In genomic region chr11:15988693-15989231, GRCh38 we compare ENCODE assay signal across 1 cellular context.
TF ChIP-seq lines count a peak whose summit lies in the region.

No MANE protein-coding gene starts in this region.

TF ChIP-seq in SK-N-SH, 30 proteins besides CTCF, POLR2A, EP300 and RAD21 (continued from another document):
- TF ChIP-seq FOSL2 (IDR thresholded peaks at IDR 0.05; ENCODE audit: borderline replicate concordance, low read depth) (no peak), SMC3 (IDR thresholded peaks at IDR 0.05; ENCODE audit: low read depth, low read length) (no peak), CHD2 (IDR thresholded peaks at IDR 0.05; ENCODE audit: low read length, partially characterized antibody) (no peak), RCOR1 (IDR thresholded peaks at IDR 0.05; ENCODE audit: low read length) (no peak), RXRA (IDR thresholded peaks at IDR 0.05; ENCODE audit: borderline replicate concordance, low read depth) (no peak), ZBTB33 (IDR thresholded peaks at IDR 0.05; ENCODE audit: borderline replicate concordance, low read depth) (no peak)
